ENCODE assay signal across 31 cellular contexts in the genomic region with DNA sequence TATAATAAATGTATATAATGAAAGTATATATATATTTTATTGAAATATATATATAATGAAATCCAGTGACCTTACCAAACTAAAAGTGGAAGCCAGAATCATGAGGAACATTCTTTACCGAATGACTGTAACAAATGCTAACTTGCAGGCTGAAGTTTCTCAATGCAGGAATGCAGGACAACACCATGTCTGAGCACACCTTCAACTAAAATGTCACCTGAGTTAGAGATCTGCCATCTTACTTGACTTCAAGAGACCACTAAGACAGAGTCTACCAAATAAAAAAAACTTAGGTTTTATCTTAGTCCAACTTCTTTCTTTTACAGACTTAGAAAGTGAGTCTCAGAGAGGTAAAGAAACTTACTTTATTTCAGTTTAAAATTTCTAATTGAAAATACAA.
"Had no signal": no experiment of that assay in that cellular context is flagged by ENCODE, and none has a peak within 500 bp of the region (broad histone marks: within the 10 kb centered on the region; RNA-seq: fewer than 3 reads in every experiment).

No MANE protein-coding gene starts in this region.

- FAIRE-seq: bronchial epithelial cell had no signal

- H3K4me1 ChIP-seq: ascending aorta had no signal

- H3K4me3 ChIP-seq: ascending aorta, cardiac muscle cell had no signal

- DNase-seq: activated CD4-positive, alpha-beta memory T cell treated with anti-CD3 and anti-CD28 coated beads, Interleukin-2, amount 10 ng/mL, durations not matched to agents 7 days and 5 days; activated CD4-positive, alpha-beta T cell treated with anti-CD3 and anti-CD28 coated beads for 1 hour; activated CD4-positive, alpha-beta T cell treated with anti-CD3 and anti-CD28 coated beads for 36 hours; activated CD4-positive, alpha-beta T cell treated with anti-CD3 and anti-CD28 coated beads for 48 hours; activated CD4-positive, alpha-beta T cell treated with anti-CD3 and anti-CD28 coated beads, Interleukin-2, amount 10 ng/mL, durations not matched to agents 7 days and 5 days; activated CD4-positive, alpha-beta T cell treated with anti-CD3 and anti-CD28 coated beads, Interleukin-2, amount 50 U/mL, for 48 hours; activated CD4-positive, CD25-positive, alpha-beta regulatory T cell; activated CD8-positive, alpha-beta memory T cell treated with anti-CD3 and anti-CD28 coated beads for 24 hours; activated CD8-positive, alpha-beta memory T cell treated with anti-CD3 and anti-CD28 coated beads, Interleukin-2, amount 10 ng/mL, durations not matched to agents 7 days and 5 days; activated CD8-positive, alpha-beta memory T cell treated with anti-CD3 and anti-CD28 coated beads, Interleukin-2, amount 50 U/mL, for 48 hours; activated CD8-positive, alpha-beta T cell treated with anti-CD3 and anti-CD28 coated beads, Interleukin-2, amount 10 ng/mL, durations not matched to agents 7 days and 5 days; activated effector memory CD4-positive, alpha-beta T cell treated with Interleukin-2 at 50 U/mL for 16 hours; activated gamma-delta T cell; activated naive CD4-positive, alpha-beta T cell treated with anti-CD3 and anti-CD28 coated beads, Interleukin-2, amount 10 ng/mL, durations not matched to agents 7 days and 5 days; activated naive CD4-positive, alpha-beta T cell treated with Interleukin-2 at 50 U/mL for 16 hours; activated naive CD8-positive, alpha-beta T cell treated with anti-CD3 and anti-CD28 coated beads, Interleukin-2, amount 10 ng/mL, durations not matched to agents 7 days and 5 days; activated naive CD8-positive, alpha-beta T cell treated with anti-CD3 and anti-CD28 coated beads, Interleukin-2, amount 50 U/mL, for 24 hours; activated T-cell treated with anti-CD3 and anti-CD28 coated beads, Interleukin-2, amount 50 U/mL, for 24 hours; activated T-cell treated with anti-CD3 and anti-CD28 coated beads, Interleukin-2, amount 50 U/mL, for 48 hours; amygdala; anterior cingulate cortex; caudate nucleus; cerebellar nuclear complex; T-helper 1 cell; T-helper 2 cell; T-helper 9 cell had no signal

- ATAC-seq: activated CD4-positive, alpha-beta T cell treated with anti-CD3 and anti-CD28 coated beads for 36 hours; activated CD4-positive, CD25-positive, alpha-beta regulatory T cell treated with anti-CD3 and anti-CD28 coated beads, Interleukin-2, amount 50 U/mL, for 24 hours; activated CD8-positive, alpha-beta memory T cell treated with anti-CD3 and anti-CD28 coated beads, Interleukin-2, amount 10 ng/mL, durations not matched to agents 7 days and 5 days; activated CD8-positive, alpha-beta T cell treated with anti-CD3 and anti-CD28 coated beads, Interleukin-2, amount 10 ng/mL, durations not matched to agents 7 days and 5 days; activated naive CD8-positive, alpha-beta T cell treated with anti-CD3 and anti-CD28 coated beads, Interleukin-2, amount 50 U/mL, for 24 hours had no signal

- H3K27ac ChIP-seq: ascending aorta, cardiac muscle cell, VCaP had no signal

- H3K27me3 ChIP-seq: ascending aorta, cardiac muscle cell had no signal

- H3K9me3 ChIP-seq: ascending aorta had no signal

- H3K36me3 ChIP-seq: ascending aorta, cardiac muscle cell had no signal
